In genomic region chr5:58543723-58544122, GRCh38 we compare ENCODE assay signal across 2 cellular contexts.
A peak's percentile ranks its signal among the peaks of the same experiment; 100 is the strongest.
TF ChIP-seq lines count a peak whose summit lies in the region.

No MANE protein-coding gene starts in this region.

TF ChIP-seq in A549, 52 proteins besides CTCF, POLR2A, EP300 and RAD21:
- TF ChIP-seq MAFK (IDR thresholded peaks at IDR 0.05; ENCODE audit: partially characterized antibody): peak; percentile 69
- no peak for TF ChIP-seq CEBPB (IDR thresholded peaks at IDR 0.05)
- TF ChIP-seq POLR2AphosphoS2 (conservative IDR thresholded peaks at IDR 0.05; ENCODE audit: low read length): no peak
- peak; percentile 45; the same call in 1 of the 2 replicates for TF ChIP-seq NFE2L2 (conservative IDR thresholded peaks at IDR 0.05; ENCODE audit: low read length)

TF ChIP-seq in HepG2, 621 proteins besides CTCF, POLR2A, EP300 and RAD21:
- TF ChIP-seq ZNF770 (CRISPR knock-in tag; IDR thresholded peaks at IDR 0.05): peak; percentile 61
- no peak for TF ChIP-seq TFDP1 (CRISPR knock-in tag; IDR thresholded peaks at IDR 0.05; ENCODE audit: borderline replicate concordance)
